1 cellular context compared by ENCODE assay signal in the genomic region with DNA sequence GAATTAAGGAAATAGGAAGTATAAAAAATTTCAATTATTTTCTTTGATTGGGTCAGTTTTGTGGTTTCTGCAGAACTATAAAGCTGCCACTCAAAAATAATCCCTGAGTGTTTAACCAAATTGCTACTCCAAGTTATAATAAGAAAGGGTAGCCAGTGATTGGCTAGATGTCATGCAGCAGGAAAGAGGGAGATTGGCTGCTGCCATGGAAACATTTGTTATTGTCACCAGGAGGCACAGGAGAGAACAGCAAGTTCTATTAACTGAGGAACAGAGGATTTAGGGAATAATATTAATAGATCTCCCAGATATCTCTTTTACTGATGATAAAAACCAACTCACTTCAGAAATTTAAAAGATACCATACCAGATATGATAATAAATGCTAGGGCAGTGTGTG.
TF ChIP-seq lines count a peak whose summit lies in the region.

No MANE protein-coding gene starts in this region.

TF ChIP-seq in WTC11, 78 proteins besides CTCF, POLR2A, EP300 and RAD21 (continued from another document):
- TF ChIP-seq, protein P1, sequence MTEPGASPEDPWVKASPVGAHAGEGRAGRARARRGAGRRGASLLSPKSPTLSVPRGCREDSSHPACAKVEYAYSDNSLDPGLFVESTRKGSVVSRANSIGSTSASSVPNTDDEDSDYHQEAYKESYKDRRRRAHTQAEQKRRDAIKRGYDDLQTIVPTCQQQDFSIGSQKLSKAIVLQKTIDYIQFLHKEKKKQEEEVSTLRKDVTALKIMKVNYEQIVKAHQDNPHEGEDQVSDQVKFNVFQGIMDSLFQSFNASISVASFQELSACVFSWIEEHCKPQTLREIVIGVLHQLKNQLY (CRISPR knock-in tag; IDR thresholded peaks at IDR 0.05), result no peak
- TF ChIP-seq ATF2 (CRISPR knock-in tag; IDR thresholded peaks at IDR 0.05; ENCODE audit: borderline replicate concordance, low read depth), result no peak
- TF ChIP-seq, protein P2, sequence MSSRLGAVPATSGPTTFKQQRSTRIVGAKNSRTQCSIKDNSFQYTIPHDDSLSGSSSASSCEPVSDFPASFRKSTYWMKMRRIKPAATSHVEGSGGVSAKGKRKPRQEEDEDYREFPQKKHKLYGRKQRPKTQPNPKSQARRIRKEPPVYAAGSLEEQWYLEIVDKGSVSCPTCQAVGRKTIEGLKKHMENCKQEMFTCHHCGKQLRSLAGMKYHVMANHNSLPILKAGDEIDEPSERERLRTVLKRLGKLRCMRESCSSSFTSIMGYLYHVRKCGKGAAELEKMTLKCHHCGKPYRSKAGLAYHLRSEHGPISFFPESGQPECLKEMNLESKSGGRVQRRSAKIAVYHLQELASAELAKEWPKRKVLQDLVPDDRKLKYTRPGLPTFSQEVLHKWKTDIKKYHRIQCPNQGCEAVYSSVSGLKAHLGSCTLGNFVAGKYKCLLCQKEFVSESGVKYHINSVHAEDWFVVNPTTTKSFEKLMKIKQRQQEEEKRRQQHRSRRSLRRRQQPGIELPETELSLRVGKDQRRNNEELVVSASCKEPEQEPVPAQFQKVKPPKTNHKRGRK (CRISPR knock-in tag; IDR thresholded peaks at IDR 0.05; ENCODE audit: borderline replicate concordance), result no peak
- TF ChIP-seq GRHL2 (CRISPR knock-in tag; IDR thresholded peaks at IDR 0.05; ENCODE audit: insufficient replicate concordance, severe bottlenecking), result no peak
- TF ChIP-seq, protein P3, sequence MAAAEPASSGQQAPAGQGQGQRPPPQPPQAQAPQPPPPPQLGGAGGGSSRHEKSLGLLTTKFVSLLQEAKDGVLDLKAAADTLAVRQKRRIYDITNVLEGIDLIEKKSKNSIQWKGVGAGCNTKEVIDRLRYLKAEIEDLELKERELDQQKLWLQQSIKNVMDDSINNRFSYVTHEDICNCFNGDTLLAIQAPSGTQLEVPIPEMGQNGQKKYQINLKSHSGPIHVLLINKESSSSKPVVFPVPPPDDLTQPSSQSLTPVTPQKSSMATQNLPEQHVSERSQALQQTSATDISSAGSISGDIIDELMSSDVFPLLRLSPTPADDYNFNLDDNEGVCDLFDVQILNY (CRISPR knock-in tag; IDR thresholded peaks at IDR 0.05), result no peak
